Comparison of ENCODE assay signal across 16 cellular contexts in the genomic region with DNA sequence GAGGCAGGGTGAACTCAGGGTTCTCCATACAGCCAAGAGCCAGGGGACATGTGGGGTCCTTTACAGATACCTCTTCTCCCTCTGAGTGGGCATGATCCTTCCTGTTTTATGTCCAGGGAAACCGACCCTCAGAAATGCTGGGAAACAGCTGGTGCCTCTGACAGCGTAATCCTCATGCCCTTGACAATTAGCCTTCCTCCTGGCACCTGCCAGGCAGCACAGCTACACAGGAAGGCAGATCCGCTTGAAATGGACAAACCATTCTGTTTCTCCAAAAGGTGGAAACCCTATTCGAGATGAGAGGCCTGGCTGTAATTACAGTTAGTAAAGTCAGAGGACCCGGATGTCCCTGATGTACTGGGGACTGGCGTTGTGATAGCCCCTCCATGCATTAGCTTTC. TPM values are rescaled to one million over a fixed set of nuclear protein-coding genes. Genes with fewer than 3 reads are reported as not detected.
DNase-seq lines count a peak whose midpoint lies in the region; ATAC-seq and TF ChIP-seq lines count a peak whose summit lies in the region.
"Had no signal": no experiment of that assay in that cellular context is flagged by ENCODE, and none has a peak within 500 bp of the region (broad histone marks: within the 10 kb centered on the region; RNA-seq: fewer than 3 reads in every experiment).

No MANE protein-coding gene starts in this region.

- H3K36me3 Mint-ChIP-seq in MCF 10A (ENCODE audit: insufficient read depth, unreplicated experiment): peaks cover 53% of the 10 kb centered on the region

- H3K36me3 ChIP-seq in breast epithelium (no peaks in the 10 kb centered on the region), mucosa of stomach (ENCODE audit: control insufficient read depth, insufficient read depth, low read length) (no peaks in the 10 kb centered on the region), uterus (no peaks in the 10 kb centered on the region), Peyer's patch (peaks cover 0 to 8% (median 0%) of the 10 kb centered on the region in 3 donors)
- H3K36me3 ChIP-seq: colonic mucosa had no signal

- no peak overlapping the region for H3K4me3 Mint-ChIP-seq in MCF 10A (ENCODE audit: unreplicated experiment)

- DNase-seq in breast epithelium (ENCODE audit: low spot score in 2 of 2) (no peak), MCF 10A (ENCODE audit: unreplicated experiment) (no peak), SHP77 (lab: John Stamatoyannopoulos, UW) (peak; percentile 35 to 36), uterus (no peak), AML-193 (lab: John Stamatoyannopoulos, UW) (no peak), Peyer's patch (no peak)
- DNase-seq: activated CD4-positive, CD25-positive, alpha-beta regulatory T cell; activated CD8-positive, alpha-beta memory T cell treated with anti-CD3 and anti-CD28 coated beads, Interleukin-2, amount 50 U/mL, for 48 hours; colonic mucosa; esophagus squamous epithelium; IMR-90; NCI-H187 treated with DMSO at 0.1 percent for 48 hours; stimulated activated CD4-positive, alpha-beta T cell treated with anti-CD3 and anti-CD28 coated beads, Interleukin-15, amount 100 ng/mL, for 24 hours had no signal

- H3K27ac Mint-ChIP-seq in MCF 10A (ENCODE audit: low read depth, unreplicated experiment): no peak overlapping the region

- TF ChIP-seq POLR2A in breast epithelium (IDR thresholded peaks at IDR 0.05) (no peak), uterus (IDR thresholded peaks at IDR 0.05) (no peak), Peyer's patch (IDR thresholded peaks at IDR 0.05) (no peak)

- TF ChIP-seq CTCF in breast epithelium (IDR thresholded peaks at IDR 0.05): no peak
- TF ChIP-seq CTCF in MCF 10A (IDR thresholded peaks at IDR 0.05; ENCODE audit: unreplicated experiment): no peak
- no peak for TF ChIP-seq CTCF in uterus (IDR thresholded peaks at IDR 0.05)
- TF ChIP-seq CTCF in Peyer's patch (IDR thresholded peaks at IDR 0.05): no peak

- ATAC-seq in HG02610 (IDR thresholded peaks at IDR 0.05; ENCODE audit: unreplicated experiment): no peak
- ATAC-seq: GM12878 had no signal

- H3K4me1 Mint-ChIP-seq in MCF 10A (ENCODE audit: insufficient read depth, unreplicated experiment): peaks cover 41% of the 10 kb centered on the region

- BruUV-seq in MCF 10A (replicated peaks; lab: Mats Ljungman, UMichigan): no TSS peak

- CTCF ChIA-PET in MCF 10A (lab: Yijun Ruan, JAX): interaction anchor here (0.7 to 1.1 kb wide), 2 partner anchors 92 to 360 kb away, joined by 3 to 4 read pairs; no protein-coding TSS in a partner anchor

- H3K27me3 ChIP-seq in breast epithelium (no peaks in the 10 kb centered on the region), mucosa of stomach (ENCODE audit: control insufficient read depth, insufficient read depth, low read length) (no peaks in the 10 kb centered on the region), uterus (no peaks in the 10 kb centered on the region), Peyer's patch (no peaks in the 10 kb centered on the region)
- H3K27me3 ChIP-seq: colonic mucosa, esophagus squamous epithelium had no signal

- no peaks in the 10 kb centered on the region for H3K9me3 Mint-ChIP-seq in MCF 10A (ENCODE audit: unreplicated experiment)

- H3K27me3 Mint-ChIP-seq in MCF 10A (ENCODE audit: insufficient read depth, unreplicated experiment): no peaks in the 10 kb centered on the region

- peaks cover 0 to 6% of the 10 kb centered on the region in 2 donors for H3K4me1 ChIP-seq in breast epithelium
- peaks cover 46% of the 10 kb centered on the region for H3K4me1 ChIP-seq in mucosa of stomach (ENCODE audit: control insufficient read depth, insufficient read depth, low read length)
- H3K4me1 ChIP-seq in uterus: peaks cover 0 to 7% of the 10 kb centered on the region in 2 donors
- peaks cover 11 to 33% (median 18%) of the 10 kb centered on the region in 4 donors for H3K4me1 ChIP-seq in Peyer's patch

- intact Hi-C loops in breast epithelium (cut with DNase I; ENCODE audit: low total_unique reads): no loop called here
- intact Hi-C loops in MCF 10A (cut with micrococcal nuclease): no loop called here
- intact Hi-C loops in uterus (cut with DNase I; ENCODE audit: low total_unique reads): no loop called here

- H3K9me3 ChIP-seq in breast epithelium (no peaks in the 10 kb centered on the region), mucosa of stomach (ENCODE audit: control insufficient read depth, low read length) (no peaks in the 10 kb centered on the region), uterus (no peaks in the 10 kb centered on the region), Peyer's patch (no peaks in the 10 kb centered on the region)
- H3K9me3 ChIP-seq: colonic mucosa, esophagus squamous epithelium had no signal

- H3K9ac ChIP-seq in mucosa of stomach (ENCODE audit: low read length): peak overlapping the region; percentile 27

- H3K27ac ChIP-seq in breast epithelium (peak overlapping the region; percentile 67 to 73), uterus (peak overlapping the region; percentile 81 to 82), Peyer's patch (peak overlapping the region in 1 of 4 donors; percentile 56)
- H3K27ac ChIP-seq: colonic mucosa had no signal

- POLR2A ChIA-PET in MCF 10A (lab: Yijun Ruan, JAX): interaction anchor here (1.0 to 9.2 kb wide), 7 partner anchors 8 to 70 kb away, joined by 3 to 112 read pairs (median 4); a partner anchor contains a TSS

- H3K4me3 ChIP-seq in breast epithelium: no peak overlapping the region
- H3K4me3 ChIP-seq in mucosa of stomach (ENCODE audit: low read length): no peak overlapping the region
- H3K4me3 ChIP-seq in uterus: no peak overlapping the region
- H3K4me3 ChIP-seq in Peyer's patch: no peak overlapping the region
- H3K4me3 ChIP-seq: colonic mucosa, esophagus squamous epithelium, GM12878 had no signal

RNA-seq across cellular contexts. Expression of a gene that starts 7.2 kb away (rescaled TPM):
- total RNA-seq in breast epithelium: 100 to 1,000 TPM in 1 of 3 donors, 10 to 100 TPM in 2; 86.6 to 139 (median 95.2) TPM
- 257 and 292 TPM in 2 replicates for total RNA-seq in MCF 10A (2022)
- total RNA-seq in uterus: 100 to 1,000 TPM in 1 of 4 donors, 10 to 100 TPM in 3; 34.8 to 130 (median 67.7) TPM
- 100 to 1,000 TPM; 113 to 180 (median 143) TPM for total RNA-seq in Peyer's patch

Comparison
In these comparisons a context has a peak if more than half of its experiments do, and no peak if none do; other contexts are left out.
1. DNase-seq: peak in SHP77 (2 of 2); none in breast epithelium (0 of 2), MCF 10A (single experiment), uterus (0 of 2), AML-193 (0 of 2) and Peyer's patch (0 of 3).